8 cellular contexts compared by ENCODE assay signal in genomic region chr4:11480683-11481082, GRCh38. TPM values are rescaled to one million over a fixed set of nuclear protein-coding genes. Genes with fewer than 3 reads are reported as not detected.
DNase-seq lines count a peak whose midpoint lies in the region; ATAC-seq and TF ChIP-seq lines count a peak whose summit lies in the region.

No MANE protein-coding gene starts in this region.

- no peaks in the 10 kb centered on the region for H3K79me2 ChIP-seq in GM23248 (ENCODE audit: insufficient read depth)

- no peaks in the 10 kb centered on the region; a peak in 1 of 22 replicates for H3K36me3 ChIP-seq in BLaER1 treated with 17β-estradiol and CSF1 and Interleukin-3, amounts not matched to agents 10 nM and 100 nM
- no peaks in the 10 kb centered on the region for H3K36me3 ChIP-seq in GM23248 (ENCODE audit: low read depth)

- H3K27me3 Mint-ChIP-seq in stimulated activated naive B cell treated with anti-CD40 and anti-IgM and Interleukin-4, amounts not matched to agents 10 μg/mL and 1 μg/mL and 100 μg/mL, for 72 hours = no peaks in the 10 kb centered on the region

- DNase-seq in astrocyte of the spinal cord (ENCODE audit: low read depth, low spot score) (peak; percentile 16), SHP77 (lab: John Stamatoyannopoulos, UW) (no peak), NCI-H1092 (lab: John Stamatoyannopoulos, UW) (no peak), GM23248 (no peak)
- DNase-seq in stimulated activated naive B cell treated with anti-CD40 and anti-IgM and Interleukin-4, amounts not matched to agents 10 μg/mL and 1 μg/mL and 100 μg/mL, for 72 hours = no peak

- no peaks in the 10 kb centered on the region for H3K9me2 ChIP-seq in GM23248 (ENCODE audit: insufficient read depth)

- no peaks in the 10 kb centered on the region for H3F3A ChIP-seq in GM23248 (ENCODE audit: insufficient read depth)

- H3K4me1 Mint-ChIP-seq in stimulated activated naive B cell treated with anti-CD40 and anti-IgM and Interleukin-4, amounts not matched to agents 10 μg/mL and 1 μg/mL and 100 μg/mL, for 72 hours = no peaks in the 10 kb centered on the region

- no peak overlapping the region for H3K4me3 Mint-ChIP-seq in stimulated activated naive B cell treated with anti-CD40 and anti-IgM and Interleukin-4, amounts not matched to agents 10 μg/mL and 1 μg/mL and 100 μg/mL, for 72 hours

- no peaks in the 10 kb centered on the region for H4K20me1 ChIP-seq in BLaER1 treated with 17β-estradiol and CSF1 and Interleukin-3, amounts not matched to agents 10 nM and 100 nM
- no peaks in the 10 kb centered on the region for H4K20me1 ChIP-seq in GM23248 (ENCODE audit: insufficient read depth)

- H3K4me2 ChIP-seq in BLaER1 treated with 17β-estradiol and CSF1 and Interleukin-3, amounts not matched to agents 10 nM and 100 nM = peak overlapping the region; percentile 57 to 91 (median 79)
- H3K4me2 ChIP-seq in GM23248 (ENCODE audit: unreplicated experiment) = no peak overlapping the region

- 2 to 3% methylated on average over 2 of the region's 2 CpGs for WGBS in GM23248 (ENCODE audit: low coverage in 1 of 2, low lambda C conversion rate in 2 of 2, missing lambda C conversion rate in 2 of 2), 2 experiments

- H3K9me3 Mint-ChIP-seq in stimulated activated naive B cell treated with anti-CD40 and anti-IgM and Interleukin-4, amounts not matched to agents 10 μg/mL and 1 μg/mL and 100 μg/mL, for 72 hours = peaks cover 2 to 3% of the 10 kb centered on the region in 2 donors

- H3K27me3 ChIP-seq in BLaER1 treated with 17β-estradiol and CSF1 and Interleukin-3, amounts not matched to agents 10 nM and 100 nM = no peaks in the 10 kb centered on the region
- H3K27me3 ChIP-seq in GM23248 (replicated peaks; ENCODE audit: insufficient read depth) = no peaks in the 10 kb centered on the region

- H3K27ac ChIP-seq in BLaER1 treated with 17β-estradiol and CSF1 and Interleukin-3, amounts not matched to agents 10 nM and 100 nM = peak overlapping the region; percentile 88 to 98 (median 95)
- no peak overlapping the region for H3K27ac ChIP-seq in GM23248

- peak overlapping the region; percentile 67 to 84 (median 74); a peak in 21 of 22 replicates for H3K9ac ChIP-seq in BLaER1 treated with 17β-estradiol and CSF1 and Interleukin-3, amounts not matched to agents 10 nM and 100 nM
- no peak overlapping the region for H3K9ac ChIP-seq in GM23248

- in situ Hi-C loops in astrocyte of the spinal cord (cut with HindIII; ENCODE audit: low sequenced_read_pairs) (no loop called here), GM23248 (cut with MboI) (no loop called here)

- peaks cover 0 to 45% (median 13%) of the 10 kb centered on the region in 11 experiments; a peak in 18 of 22 replicates for H3K9me3 ChIP-seq in BLaER1 treated with 17β-estradiol and CSF1 and Interleukin-3, amounts not matched to agents 10 nM and 100 nM (replicated peaks in 1 of 11)
- H3K9me3 ChIP-seq in GM23248 (ENCODE audit: low read depth) = no peaks in the 10 kb centered on the region

- ATAC-seq in GM19438 (IDR thresholded peaks at IDR 0.05; ENCODE audit: low read depth, unreplicated experiment) = peak; percentile 87
- ATAC-seq in HG03442 (IDR thresholded peaks at IDR 0.05; ENCODE audit: unreplicated experiment) = peak; percentile 94
- peak; percentile 86 to 94 for ATAC-seq in stimulated activated naive B cell treated with anti-CD40 and anti-IgM and Interleukin-4, amounts not matched to agents 10 μg/mL and 1 μg/mL and 100 μg/mL, for 72 hours (replicated peaks)

- H2AFZ ChIP-seq in GM23248 = no peak overlapping the region

- H3K27ac Mint-ChIP-seq in stimulated activated naive B cell treated with anti-CD40 and anti-IgM and Interleukin-4, amounts not matched to agents 10 μg/mL and 1 μg/mL and 100 μg/mL, for 72 hours = no peak overlapping the region

- H3K36me3 Mint-ChIP-seq in stimulated activated naive B cell treated with anti-CD40 and anti-IgM and Interleukin-4, amounts not matched to agents 10 μg/mL and 1 μg/mL and 100 μg/mL, for 72 hours = peaks cover 0 to 1% of the 10 kb centered on the region in 2 donors

- H3K4me3 ChIP-seq in BLaER1 treated with 17β-estradiol and CSF1 and Interleukin-3, amounts not matched to agents 10 nM and 100 nM = peak overlapping the region in 1 of 10 experiments; percentile 38; a peak in 2 of 20 replicates
- H3K4me3 ChIP-seq in astrocyte of the spinal cord (ENCODE audit: low read depth, low read length) = no peak overlapping the region
- H3K4me3 ChIP-seq in GM23248 = no peak overlapping the region

- TF ChIP-seq CTCF in astrocyte of the spinal cord (IDR thresholded peaks at IDR 0.05; ENCODE audit: low read depth, low read length) = no peak

- H3K4me1 ChIP-seq in BLaER1 treated with 17β-estradiol and CSF1 and Interleukin-3, amounts not matched to agents 10 nM and 100 nM = peaks cover 20 to 88% (median 49%) of the 10 kb centered on the region in 10 experiments
- H3K4me1 ChIP-seq in GM23248 (ENCODE audit: insufficient read depth) = no peaks in the 10 kb centered on the region

RNA-seq across cellular contexts. Expression of gene HS3ST1, which starts 52.0 kb away (rescaled TPM):
- not detected in 2 replicates for total RNA-seq in GM23248 (2014; rRNA removed; shearing (Covaris generic))
- polyA plus RNA-seq in GM23248 (2016; fragmentation: Nextera tagmentation; extraction: Ambion mirVana) = not detected in 2 replicates
